20 cellular contexts compared by ENCODE assay signal in the genomic region with DNA sequence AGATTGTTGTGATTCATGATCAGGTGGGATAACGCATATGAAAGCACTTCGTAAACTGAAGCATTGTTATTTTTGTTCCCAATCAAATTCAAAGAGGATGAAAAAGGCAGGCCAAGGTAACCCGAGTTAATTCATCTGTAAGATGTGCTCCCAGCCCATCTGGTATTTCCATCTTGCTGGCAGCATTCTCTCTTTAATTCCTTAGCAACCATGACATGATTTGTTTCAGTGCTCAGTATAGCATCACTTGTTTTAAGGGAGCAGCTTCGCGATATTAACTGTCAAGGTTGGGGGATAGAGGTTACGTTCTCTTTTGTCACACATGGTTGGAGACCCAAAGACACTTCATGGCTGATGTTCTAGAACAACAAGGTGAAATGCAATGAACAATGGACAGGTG. TPM values are rescaled to one million over a fixed set of nuclear protein-coding genes. Genes with fewer than 3 reads are reported as not detected.
A peak's percentile ranks its signal among the peaks of the same experiment; 100 is the strongest.
DNase-seq lines count a peak whose midpoint lies in the region; ATAC-seq and TF ChIP-seq lines count a peak whose summit lies in the region.
"Had no signal": no experiment of that assay in that cellular context is flagged by ENCODE, and none has a peak within 500 bp of the region (broad histone marks: within the 10 kb centered on the region; RNA-seq: fewer than 3 reads in every experiment).

No MANE protein-coding gene starts in this region.

- no peaks in the 10 kb centered on the region for H3K79me2 ChIP-seq in neural cell (replicated peaks; ENCODE audit: insufficient read depth, low read length)

- H3K4me3 ChIP-seq in endocrine pancreas (ENCODE audit: control insufficient read depth, insufficient read depth, low read length): peak overlapping the region; percentile 50
- H3K4me3 ChIP-seq in neural cell (ENCODE audit: low read length): peak overlapping the region; percentile 15
- H3K4me3 ChIP-seq in vagina: no peak overlapping the region

- H3K4me3 Mint-ChIP-seq in type B pancreatic cell: peak overlapping the region; percentile 39
- H3K4me3 Mint-ChIP-seq: CD14-positive monocyte had no signal

- no peak for TF ChIP-seq EP300 in neural cell (conservative IDR thresholded peaks at IDR 0.05; ENCODE audit: poor library complexity, severe bottlenecking)

- H4K20me1 ChIP-seq in neural cell (ENCODE audit: insufficient read depth): no peaks in the 10 kb centered on the region

- H3K27me3 ChIP-seq in endocrine pancreas (ENCODE audit: control insufficient read depth, insufficient read depth, low read length) (no peaks in the 10 kb centered on the region), neural cell (ENCODE audit: insufficient read depth, low read depth, low read length) (no peaks in the 10 kb centered on the region), vagina (no peaks in the 10 kb centered on the region)

- TF ChIP-seq RAD21 in neural cell (conservative IDR thresholded peaks at IDR 0.05): no peak

- DNase-seq in NCI-H2171 (lab: John Stamatoyannopoulos, UW) (peak; percentile 77), type B pancreatic cell (ENCODE audit: extremely low spot score, unreplicated experiment) (no peak), omental fat pad (ENCODE audit: low spot score) (no peak), vagina (ENCODE audit: extremely low spot score in 2 of 2) (no peak), NCI-H2227 (lab: John Stamatoyannopoulos, UW; ENCODE audit: unreplicated experiment) (no peak)
- DNase-seq: ACHN, AML-193, DMS153, NCI-H1048, NCI-H1436 treated with DMSO at 0.1 percent for 48 hours, NCI-H2081, NCI-H345, NCI-H526 treated with DMSO at 0.1 percent for 48 hours, SHP77 had no signal

- H3K9me2 ChIP-seq in neural cell (ENCODE audit: insufficient read depth, low read length): no peaks in the 10 kb centered on the region

- H3K27ac Mint-ChIP-seq in type B pancreatic cell: peak overlapping the region; percentile 51
- H3K27ac Mint-ChIP-seq: CD14-positive monocyte had no signal

- H2AFZ ChIP-seq in neural cell (ENCODE audit: low read depth, low read length): no peak overlapping the region

- no peak overlapping the region for H3K4me2 ChIP-seq in neural cell (ENCODE audit: low read length)

- H3F3A ChIP-seq in neural cell (ENCODE audit: insufficient read depth, low read length, poor library complexity, severe bottlenecking): no peaks in the 10 kb centered on the region

- intact Hi-C loops in vagina (cut with DNase I): no loop called here

- H3K9me3 ChIP-seq in endocrine pancreas (ENCODE audit: control insufficient read depth, low read length) (no peaks in the 10 kb centered on the region), neural cell (ENCODE audit: low read length) (no peaks in the 10 kb centered on the region), vagina (no peaks in the 10 kb centered on the region)

- H3K27me3 Mint-ChIP-seq in type B pancreatic cell: peaks cover 1% of the 10 kb centered on the region

- H3K27ac ChIP-seq in neural cell (ENCODE audit: low read length) (peak overlapping the region; percentile 55), vagina (no peak overlapping the region)

- no peak for TF ChIP-seq CTCF in neural cell (IDR thresholded peaks at IDR 0.05; ENCODE audit: poor library complexity, severe bottlenecking)
- no peak for TF ChIP-seq CTCF in type B pancreatic cell (conservative IDR thresholded peaks at IDR 0.05)
- TF ChIP-seq CTCF in omental fat pad (IDR thresholded peaks at IDR 0.05): no peak
- TF ChIP-seq CTCF in vagina (IDR thresholded peaks at IDR 0.05): no peak

- H3K36me3 Mint-ChIP-seq in type B pancreatic cell: no peaks in the 10 kb centered on the region

- TF ChIP-seq POLR2A in vagina (IDR thresholded peaks at IDR 0.05): no peak

- no peaks in the 10 kb centered on the region for H3K9me3 Mint-ChIP-seq in type B pancreatic cell
- H3K9me3 Mint-ChIP-seq: CD14-positive monocyte had no signal

- H3K4me1 ChIP-seq in endocrine pancreas (ENCODE audit: control insufficient read depth, insufficient read depth, low read length) (peaks cover 42% of the 10 kb centered on the region), vagina (peaks cover 5% of the 10 kb centered on the region)

- H3K9ac ChIP-seq in endocrine pancreas (ENCODE audit: control insufficient read depth, insufficient read depth, low read length): no peak overlapping the region
- H3K9ac ChIP-seq in neural cell (ENCODE audit: low read length): no peak overlapping the region

- H3K36me3 ChIP-seq in endocrine pancreas (ENCODE audit: control insufficient read depth, insufficient read depth, low read length): no peaks in the 10 kb centered on the region
- no peaks in the 10 kb centered on the region for H3K36me3 ChIP-seq in neural cell (ENCODE audit: insufficient read depth, low read length)
- no peaks in the 10 kb centered on the region for H3K36me3 ChIP-seq in vagina

- H3K4me1 Mint-ChIP-seq in type B pancreatic cell (ENCODE audit: unreplicated experiment): peaks cover 18% of the 10 kb centered on the region

- ATAC-seq in omental fat pad (ENCODE audit: low FRiP score): no peak

TF ChIP-seq in neural cell, 6 proteins besides CTCF, POLR2A, EP300 and RAD21:
- TF ChIP-seq, protein P1, sequence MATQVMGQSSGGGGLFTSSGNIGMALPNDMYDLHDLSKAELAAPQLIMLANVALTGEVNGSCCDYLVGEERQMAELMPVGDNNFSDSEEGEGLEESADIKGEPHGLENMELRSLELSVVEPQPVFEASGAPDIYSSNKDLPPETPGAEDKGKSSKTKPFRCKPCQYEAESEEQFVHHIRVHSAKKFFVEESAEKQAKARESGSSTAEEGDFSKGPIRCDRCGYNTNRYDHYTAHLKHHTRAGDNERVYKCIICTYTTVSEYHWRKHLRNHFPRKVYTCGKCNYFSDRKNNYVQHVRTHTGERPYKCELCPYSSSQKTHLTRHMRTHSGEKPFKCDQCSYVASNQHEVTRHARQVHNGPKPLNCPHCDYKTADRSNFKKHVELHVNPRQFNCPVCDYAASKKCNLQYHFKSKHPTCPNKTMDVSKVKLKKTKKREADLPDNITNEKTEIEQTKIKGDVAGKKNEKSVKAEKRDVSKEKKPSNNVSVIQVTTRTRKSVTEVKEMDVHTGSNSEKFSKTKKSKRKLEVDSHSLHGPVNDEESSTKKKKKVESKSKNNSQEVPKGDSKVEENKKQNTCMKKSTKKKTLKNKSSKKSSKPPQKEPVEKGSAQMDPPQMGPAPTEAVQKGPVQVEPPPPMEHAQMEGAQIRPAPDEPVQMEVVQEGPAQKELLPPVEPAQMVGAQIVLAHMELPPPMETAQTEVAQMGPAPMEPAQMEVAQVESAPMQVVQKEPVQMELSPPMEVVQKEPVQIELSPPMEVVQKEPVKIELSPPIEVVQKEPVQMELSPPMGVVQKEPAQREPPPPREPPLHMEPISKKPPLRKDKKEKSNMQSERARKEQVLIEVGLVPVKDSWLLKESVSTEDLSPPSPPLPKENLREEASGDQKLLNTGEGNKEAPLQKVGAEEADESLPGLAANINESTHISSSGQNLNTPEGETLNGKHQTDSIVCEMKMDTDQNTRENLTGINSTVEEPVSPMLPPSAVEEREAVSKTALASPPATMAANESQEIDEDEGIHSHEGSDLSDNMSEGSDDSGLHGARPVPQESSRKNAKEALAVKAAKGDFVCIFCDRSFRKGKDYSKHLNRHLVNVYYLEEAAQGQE (IDR thresholded peaks at IDR 0.05; ENCODE audit: borderline replicate concordance): peak; percentile 7
- no peak for TF ChIP-seq TAF1 (IDR thresholded peaks at IDR 0.05; ENCODE audit: low read depth)
- TF ChIP-seq POLR2AphosphoS5 (IDR thresholded peaks at IDR 0.05): no peak

RNA-seq across cellular contexts. Expression of a gene that starts 6.4 kb away (rescaled TPM):
- polyA plus RNA-seq in neural cell: 28.9 and 34.4 TPM in 2 replicates
- 32.6 and 40.3 TPM in 2 replicates for polyA minus RNA-seq in neural cell
- total RNA-seq in type B pancreatic cell (ENCODE audit: low replicate concordance) (29.6 and 32.4 TPM in 2 replicates), omental fat pad (1 to 10 TPM; 2.8 to 7.8 (median 5.6) TPM), vagina (10.6 TPM)

RNA-seq across cellular contexts. Expression of a gene that starts 53.3 kb away (rescaled TPM):
- not detected in 2 replicates for polyA plus RNA-seq in neural cell
- polyA minus RNA-seq in neural cell: not detected in 2 replicates
- total RNA-seq in type B pancreatic cell (ENCODE audit: low replicate concordance): not detected in 2 replicates
- not detected for total RNA-seq in omental fat pad
- total RNA-seq in vagina: not detected
- total RNA-seq: H4, HT-29, MCF 10A had no signal
- polyA plus RNA-seq: CD14-positive monocyte had no signal

Comparison
In these comparisons a context has a peak if more than half of its experiments do, and no peak if none do; other contexts are left out.
1. H3K4me3 ChIP-seq: peak in endocrine pancreas (single experiment) and neural cell (single experiment); none in vagina (0 of 2).